ENCODE assay signal across 1 cellular context in genomic region chr7:81062747-81063146, GRCh38.
TF ChIP-seq lines count a peak whose summit lies in the region.

No MANE protein-coding gene starts in this region.

TF ChIP-seq in SK-N-SH, 30 proteins besides CTCF, POLR2A, EP300 and RAD21 (continued from another document):
- TF ChIP-seq PBX3 (IDR thresholded peaks at IDR 0.05) (no peak), FOXM1 (IDR thresholded peaks at IDR 0.05; ENCODE audit: low read depth) (no peak), SMC3 (IDR thresholded peaks at IDR 0.05; ENCODE audit: low read depth, low read length) (no peak), TEAD4 (IDR thresholded peaks at IDR 0.05; ENCODE audit: borderline replicate concordance, insufficient read depth) (no peak), SIN3A (IDR thresholded peaks at IDR 0.05; ENCODE audit: borderline replicate concordance, low read depth, low read length) (no peak)
TF ChIP-seq in SK-N-SH: peak in this region for 0.
